Comparison of ENCODE assay signal across 27 cellular contexts in genomic region chr5:179369530-179369884, GRCh38. TPM values are rescaled to one million over a fixed set of nuclear protein-coding genes. Genes with fewer than 3 reads are reported as not detected.
"Had no signal": no experiment of that assay in that cellular context is flagged by ENCODE, and none has a peak within 500 bp of the region (broad histone marks: within the 10 kb centered on the region; RNA-seq: fewer than 3 reads in every experiment).

No MANE protein-coding gene starts in this region.

- H3K9me3 Mint-ChIP-seq: dendritic cell treated with granulocyte-macrophage colony-stimulating factor and Interleukin-4, amounts not matched to agents 40 ng/mL and 50 ng/mL, for 4 days; endodermal cell; neural crest cell; stimulated activated naive B cell treated with anti-CD40 and anti-IgM and Interleukin-4, amounts not matched to agents 10 μg/mL and 1 μg/mL and 100 μg/mL, for 72 hours; stimulated activated naive CD8-positive, alpha-beta T cell treated with anti-CD3 and anti-CD28 coated beads, Interleukin-15, Interleukin-2, amounts not matched to agents 100 ng/mL and 50 ng/mL, for 24 hours had no signal

- H3K4me1 ChIP-seq: colonic mucosa, gastrocnemius medialis, heart left ventricle, left lung, parathyroid adenoma, psoas muscle, sigmoid colon, tibial nerve, vagina had no signal

- H3K79me2 ChIP-seq: hepatocyte, parathyroid adenoma had no signal

- H3K4me3 ChIP-seq: colonic mucosa, gastrocnemius medialis, heart left ventricle, hepatocyte, left lung, psoas muscle, sigmoid colon, thoracic aorta, tibial nerve, vagina had no signal

- H3K27ac ChIP-seq: colonic mucosa, epithelial cell of prostate, gastrocnemius medialis, heart left ventricle, hepatocyte, left lung, parathyroid adenoma, psoas muscle, sigmoid colon, thoracic aorta, tibial nerve, vagina had no signal

- H3K9ac ChIP-seq: parathyroid adenoma had no signal

- H3K27ac Mint-ChIP-seq: dendritic cell treated with granulocyte-macrophage colony-stimulating factor and Interleukin-4, amounts not matched to agents 40 ng/mL and 50 ng/mL, for 4 days; endodermal cell; stimulated activated naive B cell treated with anti-CD40 and anti-IgM and Interleukin-4, amounts not matched to agents 10 μg/mL and 1 μg/mL and 100 μg/mL, for 72 hours; stimulated activated naive CD8-positive, alpha-beta T cell treated with anti-CD3 and anti-CD28 coated beads, Interleukin-15, Interleukin-2, amounts not matched to agents 100 ng/mL and 50 ng/mL, for 24 hours had no signal

- H3K4me1 Mint-ChIP-seq: endodermal cell; neural crest cell; stimulated activated naive B cell treated with anti-CD40 and anti-IgM and Interleukin-4, amounts not matched to agents 10 μg/mL and 1 μg/mL and 100 μg/mL, for 72 hours had no signal

- H3K4me3 Mint-ChIP-seq: dendritic cell treated with granulocyte-macrophage colony-stimulating factor and Interleukin-4, amounts not matched to agents 40 ng/mL and 50 ng/mL, for 4 days; endodermal cell; naive thymus-derived CD4-positive, alpha-beta T cell; neural crest cell; stimulated activated naive B cell treated with anti-CD40 and anti-IgM and Interleukin-4, amounts not matched to agents 10 μg/mL and 1 μg/mL and 100 μg/mL, for 72 hours; stimulated activated naive CD8-positive, alpha-beta T cell treated with anti-CD3 and anti-CD28 coated beads, Interleukin-15, Interleukin-2, amounts not matched to agents 100 ng/mL and 50 ng/mL, for 24 hours had no signal

- H3K36me3 Mint-ChIP-seq: naive thymus-derived CD4-positive, alpha-beta T cell; stimulated activated naive B cell treated with anti-CD40 and anti-IgM and Interleukin-4, amounts not matched to agents 10 μg/mL and 1 μg/mL and 100 μg/mL, for 72 hours had no signal

- H3K27me3 Mint-ChIP-seq: stimulated activated naive CD8-positive, alpha-beta T cell treated with anti-CD3 and anti-CD28 coated beads, Interleukin-15, Interleukin-2, amounts not matched to agents 100 ng/mL and 50 ng/mL, for 24 hours had no signal

- H3K4me2 ChIP-seq: hepatocyte had no signal

- H2AFZ ChIP-seq: hepatocyte, parathyroid adenoma had no signal

- H3K9me3 ChIP-seq: colonic mucosa, gastrocnemius medialis, heart left ventricle, left lung, psoas muscle, sigmoid colon, thoracic aorta, tibial nerve, vagina had no signal

- H3K36me3 ChIP-seq: colonic mucosa, gastrocnemius medialis, heart left ventricle, left lung, sigmoid colon, thoracic aorta, tibial nerve, vagina had no signal

- H3K27me3 ChIP-seq: colonic mucosa, gastrocnemius medialis, hepatocyte, sigmoid colon, tibial nerve, vagina had no signal

- ATAC-seq: esophagus mucosa; gastrocnemius medialis; heart left ventricle; left cardiac atrium; left lung; naive thymus-derived CD4-positive, alpha-beta T cell; psoas muscle; right cardiac atrium; stimulated activated naive B cell treated with anti-CD40 and anti-IgM and Interleukin-4, amounts not matched to agents 10 μg/mL and 1 μg/mL and 100 μg/mL, for 72 hours had no signal

- DNase-seq: colonic mucosa; effector CD8-positive, alpha-beta T cell; endodermal cell; foreskin fibroblast; gastrocnemius medialis; left cardiac atrium; mammary epithelial cell; mesendoderm; midbrain; naive thymus-derived CD4-positive, alpha-beta T cell; right cardiac atrium; stimulated activated CD4-positive, alpha-beta T cell treated with anti-CD3 and anti-CD28 coated beads, Interleukin-4, amount 100 ng/mL, for 4 hours; stimulated activated naive B cell treated with anti-CD40 and anti-IgM and Interleukin-4, amounts not matched to agents 10 μg/mL and 1 μg/mL and 100 μg/mL, for 72 hours had no signal

RNA-seq across cellular contexts. Expression of gene ADAMTS2, which starts 24.2 kb away (rescaled TPM):
- total RNA-seq: naive thymus-derived CD4-positive, alpha-beta T cell had no signal
- polyA plus RNA-seq: naive thymus-derived CD4-positive, alpha-beta T cell had no signal
